Comparison of ENCODE assay signal across 11 cellular contexts in genomic region chr1:154178006-154178405, GRCh38. TPM values are rescaled to one million over a fixed set of nuclear protein-coding genes. Genes with fewer than 3 reads are reported as not detected.
DNase-seq lines count a peak whose midpoint lies in the region; ATAC-seq and TF ChIP-seq lines count a peak whose summit lies in the region.
"Had no signal": no experiment of that assay in that cellular context is flagged by ENCODE, and none has a peak within 500 bp of the region (broad histone marks: within the 10 kb centered on the region; RNA-seq: fewer than 3 reads in every experiment).

No MANE protein-coding gene starts in this region.

- H3K4me1 ChIP-seq in DOHH2 (ENCODE audit: control insufficient read depth, low read length), result peaks cover 52% of the 10 kb centered on the region

- H3K4me1 Mint-ChIP-seq in T-cell, result peaks cover 69 to 77% (median 75%) of the 10 kb centered on the region in 3 donors
- peaks cover 76% of the 10 kb centered on the region for H3K4me1 Mint-ChIP-seq in dendritic cell treated with granulocyte-macrophage colony-stimulating factor and Interleukin-4, amounts not matched to agents 40 ng/mL and 50 ng/mL, for 4 days (ENCODE audit: low read depth)
- H3K4me1 Mint-ChIP-seq in osteocyte (ENCODE audit: unreplicated experiment), result peaks cover 57% of the 10 kb centered on the region

- ATAC-seq in T-cell (replicated peaks in 1 of 4), result no peak
- ATAC-seq in GM19324 (IDR thresholded peaks at IDR 0.05; ENCODE audit: low FRiP score, unreplicated experiment), result no peak
- no peak for ATAC-seq in GM21390 (IDR thresholded peaks at IDR 0.05; ENCODE audit: unreplicated experiment)
- ATAC-seq: right lobe of liver had no signal

- peak overlapping the region; percentile 82; the same call in 1 of the 2 replicates for H3K4me3 ChIP-seq in DOHH2 (ENCODE audit: low read length)
- H3K4me3 ChIP-seq: uterus had no signal

- CTCF ChIA-PET in T-cell (lab: Charles Lee), result interaction anchor here in 1 of 2 donors (0.7 to 1.3 kb wide), 4 partner anchors 12 to 94 kb away, joined by 3 to 5 read pairs (median 3); no protein-coding TSS in a partner anchor

- H3K4me3 Mint-ChIP-seq in T-cell (peak overlapping the region; percentile 95 to 100 (median 100)), osteocyte (ENCODE audit: unreplicated experiment) (no peak overlapping the region)
- peak overlapping the region; percentile 99 for H3K4me3 Mint-ChIP-seq in dendritic cell treated with granulocyte-macrophage colony-stimulating factor and Interleukin-4, amounts not matched to agents 40 ng/mL and 50 ng/mL, for 4 days

- no peak overlapping the region for H3K27ac ChIP-seq in DOHH2 (ENCODE audit: low read depth, low read length)

- H3K27ac Mint-ChIP-seq in T-cell (peak overlapping the region; percentile 66 to 83), osteocyte (ENCODE audit: unreplicated experiment) (peak overlapping the region; percentile 58)
- H3K27ac Mint-ChIP-seq in dendritic cell treated with granulocyte-macrophage colony-stimulating factor and Interleukin-4, amounts not matched to agents 40 ng/mL and 50 ng/mL, for 4 days, result peak overlapping the region; percentile 97

- H3K9me2 ChIP-seq in DOHH2 (replicated peaks; ENCODE audit: control insufficient read depth, low read length), result no peaks in the 10 kb centered on the region

- H3K27me3 Mint-ChIP-seq in T-cell (no peaks in the 10 kb centered on the region), osteocyte (ENCODE audit: unreplicated experiment) (no peaks in the 10 kb centered on the region)
- no peaks in the 10 kb centered on the region for H3K27me3 Mint-ChIP-seq in dendritic cell treated with granulocyte-macrophage colony-stimulating factor and Interleukin-4, amounts not matched to agents 40 ng/mL and 50 ng/mL, for 4 days

- peaks cover 87% of the 10 kb centered on the region for H3K79me2 ChIP-seq in DOHH2 (ENCODE audit: control insufficient read depth, low read length)

- POLR2A ChIA-PET in T-cell (lab: Charles Lee), result interaction anchor here in 1 of 2 donors (0.5 to 1.9 kb wide), 3 partner anchors 21 to 259 kb away, joined by 3 to 6 read pairs (median 4); no protein-coding TSS in a partner anchor

- DNase-seq in T-cell (peak in 1 of 34 experiments; percentile 8), osteocyte (ENCODE audit: extremely low spot score, unreplicated experiment) (no peak), NCI-H1105 (lab: John Stamatoyannopoulos, UW) (no peak), DMS153 treated with DMSO at 0.1 percent for 48 hours (lab: John Stamatoyannopoulos, UW; ENCODE audit: unreplicated experiment) (no peak)
- DNase-seq: right lobe of liver, uterus had no signal

- H3K36me3 Mint-ChIP-seq in T-cell (peaks cover 32% of the 10 kb centered on the region), osteocyte (ENCODE audit: unreplicated experiment) (peaks cover 10% of the 10 kb centered on the region)
- H3K36me3 Mint-ChIP-seq in dendritic cell treated with granulocyte-macrophage colony-stimulating factor and Interleukin-4, amounts not matched to agents 40 ng/mL and 50 ng/mL, for 4 days (ENCODE audit: low read depth), result peaks cover 87% of the 10 kb centered on the region

- H4K20me1 ChIP-seq in DOHH2 (ENCODE audit: control insufficient read depth, insufficient read depth, low read depth, low read length), result peaks cover 48% of the 10 kb centered on the region

- H3F3A ChIP-seq in DOHH2 (ENCODE audit: control insufficient read depth, insufficient read depth), result no peaks in the 10 kb centered on the region

- peaks cover 81% of the 10 kb centered on the region for H3K36me3 ChIP-seq in DOHH2 (ENCODE audit: control insufficient read depth, low read length)
- H3K36me3 ChIP-seq: uterus had no signal

- H3K9me3 Mint-ChIP-seq in T-cell (no peaks in the 10 kb centered on the region), osteocyte (ENCODE audit: unreplicated experiment) (no peaks in the 10 kb centered on the region)
- no peaks in the 10 kb centered on the region for H3K9me3 Mint-ChIP-seq in dendritic cell treated with granulocyte-macrophage colony-stimulating factor and Interleukin-4, amounts not matched to agents 40 ng/mL and 50 ng/mL, for 4 days

- H3K27me3 ChIP-seq in DOHH2 (ENCODE audit: control insufficient read depth, low read length), result no peaks in the 10 kb centered on the region
- H3K27me3 ChIP-seq: right lobe of liver, uterus had no signal

- H3K9me3 ChIP-seq in DOHH2 (ENCODE audit: control insufficient read depth, insufficient read depth, low read length), result no peaks in the 10 kb centered on the region
- H3K9me3 ChIP-seq: right lobe of liver, uterus had no signal

- intact Hi-C loops in dendritic cell treated with granulocyte-macrophage colony-stimulating factor and Interleukin-4, amounts not matched to agents 40 ng/mL and 50 ng/mL, for 4 days (cut with micrococcal nuclease), result no loop called here

- peak overlapping the region; percentile 91 for H3K4me2 ChIP-seq in DOHH2 (ENCODE audit: low read length)

- TF ChIP-seq CTCF in DOHH2 (IDR thresholded peaks at IDR 0.05; ENCODE audit: low read depth, low read length, poor library complexity, severe bottlenecking) (no peak), osteocyte (IDR thresholded peaks at IDR 0.05) (no peak)

RNA-seq across cellular contexts. Expression of gene TPM3, which starts 13.9 kb away (rescaled TPM):
- total RNA-seq in T-cell (100 to 1,000 TPM; 340 to 396 (median 363) TPM), osteocyte (194 TPM in 2 replicates)

RNA-seq across cellular contexts. Expression of gene NUP210L, which starts 23.1 kb away (rescaled TPM):
- total RNA-seq in T-cell (under 1 TPM; 0.10 to 0.35 (median 0.18) TPM), osteocyte (not detected in 2 replicates)

RNA-seq across cellular contexts. Expression of gene CFAP141, which starts 28.1 kb away (rescaled TPM):
- not detected for total RNA-seq in T-cell
- not detected in 2 replicates for total RNA-seq in osteocyte
- total RNA-seq: H4, right lobe of liver, uterus had no signal

RNA-seq across cellular contexts. Expression of gene UBAP2L, which starts 42.7 kb away (rescaled TPM):
- total RNA-seq in T-cell (100 to 1,000 TPM; 175 to 240 (median 192) TPM), osteocyte (224 and 236 TPM in 2 replicates)
